ENCODE assay signal across 15 cellular contexts in genomic region chr5:100697970-100698369, GRCh38.
DNase-seq lines count a peak whose midpoint lies in the region; ATAC-seq, FAIRE-seq and TF ChIP-seq lines count a peak whose summit lies in the region.
"Had no signal": no experiment of that assay in that cellular context is flagged by ENCODE, and none has a peak within 500 bp of the region (broad histone marks: within the 10 kb centered on the region; RNA-seq: fewer than 3 reads in every experiment).

No MANE protein-coding gene starts in this region.

- peak; percentile 27 for TF ChIP-seq CTCF in cardiac muscle cell (IDR thresholded peaks at IDR 0.05; ENCODE audit: low read depth, low read length)
- TF ChIP-seq CTCF in heart left ventricle (IDR thresholded peaks at IDR 0.05) = peak in 4 of 12 donors; percentile 10 to 29 (median 18)
- TF ChIP-seq CTCF in OCI-LY7 (conservative IDR thresholded peaks at IDR 0.05; ENCODE audit: low read length) = peak; percentile 73
- peak; percentile 24 for TF ChIP-seq CTCF in fibroblast of the aortic adventitia (IDR thresholded peaks at IDR 0.05; ENCODE audit: insufficient read depth, low read length)
- TF ChIP-seq CTCF in D721Med (IDR thresholded peaks at IDR 0.05; ENCODE audit: insufficient read depth, missing control alignments) = no peak

- WGBS in heart left ventricle, 4 donors = 70 to 85% (median 76%) methylated on average over 2 of the region's 2 CpGs

- no peak for FAIRE-seq in D721Med (lab: Jason Lieb, UNC)

- H2AFZ ChIP-seq in OCI-LY7 (ENCODE audit: low read length) = no peak overlapping the region

- H4K20me1 ChIP-seq in OCI-LY7 (ENCODE audit: insufficient read depth, low read length) = no peaks in the 10 kb centered on the region

- BruUV-seq in OCI-LY7 (replicated peaks; lab: Mats Ljungman, UMichigan) = no TSS peak

- H3K9me3 ChIP-seq in cardiac muscle cell (ENCODE audit: low read depth) (no peaks in the 10 kb centered on the region), heart left ventricle (no peaks in the 10 kb centered on the region), OCI-LY7 (ENCODE audit: low read length) (no peaks in the 10 kb centered on the region)
- H3K9me3 ChIP-seq: neutrophil had no signal

- intact Hi-C loops in heart left ventricle (cut with DNase I) (no loop called here), OCI-LY7 (cut with micrococcal nuclease; ENCODE audit: unreplicated experiment) (no loop called here)

- no peak for TF ChIP-seq POLR2A in heart left ventricle (IDR thresholded peaks at IDR 0.05)

- no peak overlapping the region for H3K4me2 ChIP-seq in OCI-LY7 (ENCODE audit: low read length)

- H3K4me1 ChIP-seq in cardiac muscle cell (ENCODE audit: low read depth) (no peaks in the 10 kb centered on the region), heart left ventricle (no peaks in the 10 kb centered on the region), OCI-LY7 (ENCODE audit: insufficient read depth, low read length, poor library complexity, severe bottlenecking) (no peaks in the 10 kb centered on the region)

- H3K4me3 ChIP-seq in cardiac muscle cell = no peak overlapping the region
- H3K4me3 ChIP-seq in heart left ventricle = no peak overlapping the region
- no peak overlapping the region for H3K4me3 ChIP-seq in OCI-LY7 (ENCODE audit: low read depth, low read length, poor library complexity, severe bottlenecking)
- no peak overlapping the region for H3K4me3 ChIP-seq in fibroblast of the aortic adventitia (ENCODE audit: low read depth, low read length)
- H3K4me3 ChIP-seq: skin epidermis had no signal

- H3K36me3 ChIP-seq in cardiac muscle cell (no peaks in the 10 kb centered on the region), heart left ventricle (no peaks in the 10 kb centered on the region), OCI-LY7 (ENCODE audit: insufficient read depth, low read length) (no peaks in the 10 kb centered on the region)
- H3K36me3 ChIP-seq: neutrophil had no signal

- H3K27ac ChIP-seq in cardiac muscle cell = no peak overlapping the region
- no peak overlapping the region for H3K27ac ChIP-seq in heart left ventricle
- no peak overlapping the region for H3K27ac ChIP-seq in OCI-LY7 (ENCODE audit: low read depth, low read length, poor library complexity, severe bottlenecking)
- H3K27ac ChIP-seq: epithelial cell of prostate, neutrophil, skin epidermis had no signal

- POLR2A ChIA-PET in OCI-LY7 (lab: Charles Lee) = interaction anchor here (1.1 to 1.5 kb wide), 2 partner anchors 12 to 130 kb away, joined by 3 to 4 read pairs; no protein-coding TSS in a partner anchor

- H3K79me2 ChIP-seq in OCI-LY7 (ENCODE audit: insufficient read depth, low read depth, low read length) = no peaks in the 10 kb centered on the region

- CTCF ChIA-PET in OCI-LY7 (lab: Charles Lee; ENCODE audit: unreplicated experiment) = no interaction called here

- ATAC-seq in heart left ventricle = no peak

- no peak for DNase-seq in cardiac muscle cell (ENCODE audit: low read depth in 1 of 2, low spot score in 1 of 2)
- DNase-seq in heart left ventricle = no peak
- DNase-seq in OCI-LY7 (ENCODE audit: low spot score) = peak; percentile 3
- no peak for DNase-seq in fibroblast of the aortic adventitia (ENCODE audit: low read depth)
- DNase-seq in D721Med (ENCODE audit: insufficient read length, low spot score) = no peak
- DNase-seq in activated CD4-positive, alpha-beta T cell treated with anti-CD3 and anti-CD28 coated beads, Interleukin-2, amount 50 U/mL, for 1 hour = no peak
- no peak for DNase-seq in HPDE6-E6E7 (ENCODE audit: extremely low spot score)
- no peak for DNase-seq in SHP77 treated with DMSO at 0.1 percent for 48 hours (lab: John Stamatoyannopoulos, UW)
- DNase-seq: activated naive CD4-positive, alpha-beta T cell treated with anti-CD3 and anti-CD28 coated beads, Interleukin-2, amount 50 U/mL, for 16 hours; caudate nucleus; hippocampal formation; SW 1271 had no signal

- no peaks in the 10 kb centered on the region for H3K9me2 ChIP-seq in OCI-LY7 (ENCODE audit: insufficient read depth, low read length)

- H3K27me3 ChIP-seq in cardiac muscle cell (no peaks in the 10 kb centered on the region), heart left ventricle (no peaks in the 10 kb centered on the region)
- H3K27me3 ChIP-seq: neutrophil had no signal
